In genomic region chr4:99845708-99846469, GRCh38 we compare ENCODE assay signal across 10 cellular contexts. TPM values are rescaled to one million over a fixed set of nuclear protein-coding genes. Genes with fewer than 3 reads are reported as not detected.
DNase-seq lines count a peak whose midpoint lies in the region; ATAC-seq and TF ChIP-seq lines count a peak whose summit lies in the region.
"Had no signal": no experiment of that assay in that cellular context is flagged by ENCODE, and none has a peak within 500 bp of the region (broad histone marks: within the 10 kb centered on the region; RNA-seq: fewer than 3 reads in every experiment).

No MANE protein-coding gene starts in this region.

- H4K20me1 ChIP-seq in DOHH2 (ENCODE audit: control insufficient read depth, insufficient read depth, low read depth, low read length): no peaks in the 10 kb centered on the region; the same call in 1 of the 2 replicates

- peak overlapping the region; percentile 72 for H3K27ac ChIP-seq in DOHH2 (ENCODE audit: low read depth, low read length)
- H3K27ac ChIP-seq: gastroesophageal sphincter had no signal

- POLR2A ChIA-PET in HEK293T (lab: Yijun Ruan, JAX): no interaction called here

- H3K27me3 ChIP-seq in DOHH2 (ENCODE audit: control insufficient read depth, low read length) (no peaks in the 10 kb centered on the region), H7 (ENCODE audit: control insufficient read depth, insufficient read depth, low read length) (no peaks in the 10 kb centered on the region)
- H3K27me3 ChIP-seq: gastroesophageal sphincter, Peyer's patch had no signal

- peak overlapping the region; percentile 71 for H3K27ac Mint-ChIP-seq in central memory CD8-positive, alpha-beta T cell (ENCODE audit: low read depth)

- H3K36me3 Mint-ChIP-seq in central memory CD8-positive, alpha-beta T cell (ENCODE audit: insufficient read depth): peaks cover 4% of the 10 kb centered on the region

- peak; percentile 20 for ATAC-seq in GM18520 (IDR thresholded peaks at IDR 0.05; ENCODE audit: unreplicated experiment)
- ATAC-seq in central memory CD8-positive, alpha-beta T cell (replicated peaks; ENCODE audit: extremely low read depth, poor library complexity, severe bottlenecking): no peak
- ATAC-seq: gastroesophageal sphincter had no signal

- no peaks in the 10 kb centered on the region for H3K9me3 ChIP-seq in DOHH2 (ENCODE audit: control insufficient read depth, insufficient read depth, low read length)
- H3K9me3 ChIP-seq: gastroesophageal sphincter, Peyer's patch had no signal

- no peak overlapping the region for H3K4me3 Mint-ChIP-seq in central memory CD8-positive, alpha-beta T cell

- no peaks in the 10 kb centered on the region for H3K9me3 Mint-ChIP-seq in central memory CD8-positive, alpha-beta T cell

- no peaks in the 10 kb centered on the region for H3K79me2 ChIP-seq in DOHH2 (ENCODE audit: control insufficient read depth, low read length)

- peaks cover 5% of the 10 kb centered on the region; the same call in 1 of the 2 replicates for H3F3A ChIP-seq in DOHH2 (ENCODE audit: control insufficient read depth, insufficient read depth)

- no peaks in the 10 kb centered on the region for H3K27me3 Mint-ChIP-seq in central memory CD8-positive, alpha-beta T cell

- H3K4me1 Mint-ChIP-seq in central memory CD8-positive, alpha-beta T cell: peaks cover 2% of the 10 kb centered on the region

- DNase-seq in NCI-H1436 treated with DMSO at 0.1 percent for 48 hours (lab: John Stamatoyannopoulos, UW) (peak; percentile 25), HEK293T (ENCODE audit: extremely low spot score) (no peak), H7 (no peak), HCEC 1CT (no peak)
- DNase-seq in central memory CD8-positive, alpha-beta T cell (ENCODE audit: low spot score in 2 of 2): no peak
- DNase-seq: NCI-H1694 treated with DMSO at 0.1 percent for 48 hours, Peyer's patch had no signal

- no peak for TF ChIP-seq CTCF in DOHH2 (IDR thresholded peaks at IDR 0.05; ENCODE audit: low read depth, low read length, poor library complexity, severe bottlenecking)

- CTCF ChIA-PET in HEK293T (lab: Yijun Ruan, JAX): no interaction called here

- H3K9me2 ChIP-seq in DOHH2 (replicated peaks; ENCODE audit: control insufficient read depth, low read length): no peaks in the 10 kb centered on the region

- H3K4me3 ChIP-seq in DOHH2 (ENCODE audit: low read length) (no peak overlapping the region), H7 (ENCODE audit: insufficient read depth, low read depth, low read length) (no peak overlapping the region)
- H3K4me3 ChIP-seq: gastroesophageal sphincter, Peyer's patch had no signal

- H3K4me2 ChIP-seq in DOHH2 (ENCODE audit: low read length): peak overlapping the region; percentile 21

- peaks cover 73% of the 10 kb centered on the region for H3K36me3 ChIP-seq in DOHH2 (ENCODE audit: control insufficient read depth, low read length)
- no peaks in the 10 kb centered on the region for H3K36me3 ChIP-seq in H7 (replicated peaks; ENCODE audit: control insufficient read depth, insufficient read depth, low read length)
- H3K36me3 ChIP-seq: gastroesophageal sphincter, Peyer's patch had no signal

- peaks cover 55% of the 10 kb centered on the region for H3K4me1 ChIP-seq in DOHH2 (ENCODE audit: control insufficient read depth, low read length)
- H3K4me1 ChIP-seq: Peyer's patch had no signal

TF ChIP-seq in HEK293T, 16 proteins besides CTCF, POLR2A, EP300 and RAD21:
- no peak for TF ChIP-seq L3MBTL2 (conservative IDR thresholded peaks at IDR 0.05)

RNA-seq across cellular contexts. Expression of gene DAPP1, which starts 29.3 kb away (rescaled TPM):
- not detected in 2 replicates for total RNA-seq in H7 (2014; rRNA removed; shearing (Covaris generic))

RNA-seq across cellular contexts. Expression of gene LAMTOR3, which starts 48.3 kb away (rescaled TPM):
- 32.2 and 32.9 TPM in 2 replicates for total RNA-seq in H7 (2014; rRNA removed; shearing (Covaris generic))
